Comparison of ENCODE assay signal across 18 cellular contexts in the genomic region with DNA sequence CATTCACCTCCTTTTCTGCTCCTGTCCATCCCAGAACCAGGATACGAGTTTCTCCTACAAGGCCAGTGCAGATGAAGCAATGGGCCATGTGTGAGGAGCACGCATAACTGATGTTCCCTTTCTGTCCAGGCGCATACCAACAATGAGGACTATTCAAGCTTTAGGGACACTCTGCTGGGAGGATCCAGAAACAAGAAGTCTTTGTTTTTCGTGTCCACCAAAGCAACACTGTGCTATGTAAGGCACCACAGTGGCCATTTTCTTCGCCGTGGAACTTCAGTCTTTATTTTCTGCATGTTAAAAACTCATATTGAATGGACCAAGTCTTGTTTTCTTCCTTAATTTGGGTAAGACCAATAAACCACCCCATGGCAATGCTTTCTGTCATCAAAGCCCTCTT.
DNase-seq lines count a peak whose midpoint lies in the region; TF ChIP-seq lines count a peak whose summit lies in the region.
"Had no signal": no experiment of that assay in that cellular context is flagged by ENCODE, and none has a peak within 500 bp of the region (broad histone marks: within the 10 kb centered on the region; RNA-seq: fewer than 3 reads in every experiment).

No MANE protein-coding gene starts in this region.

- in situ Hi-C loops in SK-MEL-5 (cut with HindIII; ENCODE audit: low pct_unique_long_range_greater_than_20kb, low sequenced_read_pairs): no loop called here

- no peaks in the 10 kb centered on the region for H3K36me3 ChIP-seq in testis (ENCODE audit: low read depth, missing control alignments)
- H3K36me3 ChIP-seq: adrenal gland had no signal

- 66 to 83% methylated on average over 6 of the region's 6 CpGs for WGBS in testis, 2 donors

- peak; percentile 98 for DNase-seq in SK-MEL-5 (ENCODE audit: low read depth, low spot score)
- DNase-seq in foreskin melanocyte: peak; percentile 98
- DNase-seq in middle frontal gyrus (ENCODE audit: extremely low spot score, low spot score): peak; percentile 71
- DNase-seq in testis: peak; percentile 77
- no peak for DNase-seq in activated T-cell treated with anti-CD3 and anti-CD28 coated beads, Interleukin-2, amount 50 U/mL, for 1 hour
- DNase-seq in HUDEP-2 (lab: John Stamatoyannopoulos, UW; ENCODE audit: unreplicated experiment in 76 of 76): no peak
- no peak for DNase-seq in HK-2 (ENCODE audit: unreplicated experiment)
- DNase-seq: activated CD8-positive, alpha-beta T cell treated with anti-CD3 and anti-CD28 coated beads, Interleukin-2, amount 10 ng/mL, durations not matched to agents 7 days and 5 days; adrenal gland; CD4-positive, alpha-beta memory T cell; DND-41; erythroblast; GM23248; left cardiac atrium; naive thymus-derived CD4-positive, alpha-beta T cell; NCI-H187 treated with DMSO at 0.1 percent for 48 hours; NCI-H524; PC-9 had no signal

- H3K9me3 ChIP-seq in testis: no peaks in the 10 kb centered on the region
- H3K9me3 ChIP-seq: adrenal gland had no signal

- H3K4me1 ChIP-seq in testis: peaks cover 9% of the 10 kb centered on the region

- H3K27ac ChIP-seq in testis: peak overlapping the region in 1 of 2 donors; percentile 47
- H3K27ac ChIP-seq: GM23248, PC-9 had no signal

- no peak for TF ChIP-seq CTCF in testis (IDR thresholded peaks at IDR 0.05)

- intact Hi-C loops in testis (cut with DNase I; ENCODE audit: low total_unique reads): no loop called here

- no peak for TF ChIP-seq POLR2A in testis (IDR thresholded peaks at IDR 0.05)

- no peaks in the 10 kb centered on the region for H3K27me3 ChIP-seq in testis
- H3K27me3 ChIP-seq: adrenal gland had no signal

- H3K4me3 ChIP-seq in testis: no peak overlapping the region
- H3K4me3 ChIP-seq: adrenal gland, GM23248, PC-9 had no signal

Comparison
In these comparisons a context has a peak if more than half of its experiments do, and no peak if none do; other contexts are left out.
1. DNase-seq: peak in SK-MEL-5 (single experiment), foreskin melanocyte (single experiment), middle frontal gyrus (single experiment) and testis (single experiment); none in activated T-cell treated with anti-CD3 and anti-CD28 coated beads, Interleukin-2, amount 50 U/mL, for 1 hour (single experiment), HUDEP-2 (0 of 76) and HK-2 (single experiment).